ENCODE assay signal across 7 cellular contexts in genomic region chr1:147598631-147599361, GRCh38. TPM values are rescaled to one million over a fixed set of nuclear protein-coding genes. Genes with fewer than 3 reads are reported as not detected.
A peak's percentile ranks its signal among the peaks of the same experiment; 100 is the strongest.
DNase-seq lines count a peak whose midpoint lies in the region; ATAC-seq and TF ChIP-seq lines count a peak whose summit lies in the region.

No MANE protein-coding gene starts in this region.

- H3K27ac ChIP-seq in WERI-Rb-1, result peak overlapping the region; percentile 79
- H3K27ac ChIP-seq in colonic mucosa, result peak overlapping the region; percentile 72

- H3K4me1 ChIP-seq in colonic mucosa, result peaks cover 6% of the 10 kb centered on the region

- H3K4me3 ChIP-seq in WERI-Rb-1 (ENCODE audit: low read depth, low read length) (peak overlapping the region; percentile 76), colonic mucosa (peak overlapping the region; percentile 54), lower leg skin (ENCODE audit: low read depth, poor library complexity, severe bottlenecking) (peak overlapping the region; percentile 55)

- TF ChIP-seq POLR2A in lower leg skin (IDR thresholded peaks at IDR 0.05), result no peak

- H3K27me3 ChIP-seq in WERI-Rb-1 (ENCODE audit: insufficient read depth, low read depth, severe bottlenecking) (no peaks in the 10 kb centered on the region), colonic mucosa (no peaks in the 10 kb centered on the region)

- DNase-seq in WERI-Rb-1 (peak; percentile 84), colonic mucosa (no peak), lower leg skin (ENCODE audit: low spot score in 2 of 2) (peak; percentile 38 to 91), GM03348 (ENCODE audit: low spot score) (no peak)
- DNase-seq in stimulated activated CD8-positive, alpha-beta memory T cell treated with anti-CD3 and anti-CD28 coated beads, Interleukin-12 subunit alpha, Interleukin-12 subunit beta, amount 100 ng/mL, for 1 hour (ENCODE audit: low read depth), result peak; percentile 9

- intact Hi-C loops in colonic mucosa (cut with DNase I) (loop anchor here (2.0 kb wide), 1 partner anchor 56 kb away; no protein-coding TSS in a partner anchor), lower leg skin (cut with DNase I; ENCODE audit: low total_unique reads) (no loop called here)

- H3K36me3 ChIP-seq in WERI-Rb-1 (0 out of 2 replicates have a peak, but pooled peaks cover 2% of the 10 kb centered on the region), colonic mucosa (no peaks in the 10 kb centered on the region)

- WGBS in lower leg skin, 2 donors, result 5 to 6% methylated on average over 26 to 30 of the region's 30 CpGs

- H3K9me3 ChIP-seq in WERI-Rb-1 (ENCODE audit: severe bottlenecking) (no peaks in the 10 kb centered on the region), colonic mucosa (no peaks in the 10 kb centered on the region)

- peak; percentile 19 for ATAC-seq in GM19324 (IDR thresholded peaks at IDR 0.05; ENCODE audit: low FRiP score, unreplicated experiment)
- peak; percentile 16 for ATAC-seq in HG03432 (IDR thresholded peaks at IDR 0.05; ENCODE audit: unreplicated experiment)

- TF ChIP-seq CTCF in WERI-Rb-1 (IDR thresholded peaks at IDR 0.05; ENCODE audit: low read depth, low read length), result no peak
- TF ChIP-seq CTCF in colonic mucosa (IDR thresholded peaks at IDR 0.05), result no peak
- TF ChIP-seq CTCF in lower leg skin (IDR thresholded peaks at IDR 0.05), result no peak

- H3K9ac ChIP-seq in colonic mucosa (ENCODE audit: low read depth in 2 of 2, low read length in 2 of 2), result peak overlapping the region; percentile 73 to 81

RNA-seq across cellular contexts. Expression of gene BCL9, which starts 57.5 kb away (rescaled TPM):
- total RNA-seq in colonic mucosa (10 to 100 TPM; 15.5 to 21.4 TPM), lower leg skin (10 to 100 TPM in 3 of 4 donors, 1 to 10 TPM in 1; 6.9 to 15.3 (median 12.8) TPM)

Comparison
In these comparisons a context has a peak if more than half of its experiments do, and no peak if none do; other contexts are left out.
1. DNase-seq: peak in WERI-Rb-1 (single experiment), lower leg skin (2 of 2) and stimulated activated CD8-positive, alpha-beta memory T cell treated with anti-CD3 and anti-CD28 coated beads, Interleukin-12 subunit alpha, Interleukin-12 subunit beta, amount 100 ng/mL, for 1 hour (single experiment); none in colonic mucosa (single experiment) and GM03348 (single experiment).
2. Peak in every context shown above with its lines, with median percentiles within 50 percentile points of each other: H3K4me3 ChIP-seq.